Comparison of ENCODE assay signal across 18 cellular contexts in genomic region chr9:114196924-114197570, GRCh38. TPM values are rescaled to one million over a fixed set of nuclear protein-coding genes. Genes with fewer than 3 reads are reported as not detected.
DNase-seq lines count a peak whose midpoint lies in the region; ATAC-seq, FAIRE-seq and TF ChIP-seq lines count a peak whose summit lies in the region.
"Had no signal": no experiment of that assay in that cellular context is flagged by ENCODE, and none has a peak within 500 bp of the region (broad histone marks: within the 10 kb centered on the region; RNA-seq: fewer than 3 reads in every experiment).

No MANE protein-coding gene starts in this region.

- DNase-seq in DMS 273 (lab: John Stamatoyannopoulos, UW; ENCODE audit: unreplicated experiment) (peak; percentile 42), DMS 273 treated with DMSO at 0.1 percent for 48 hours (lab: John Stamatoyannopoulos, UW) (no peak), NCI-H82 treated with DMSO at 0.1 percent for 48 hours (lab: John Stamatoyannopoulos, UW; ENCODE audit: unreplicated experiment) (peak; percentile 50), left kidney (ENCODE audit: low read depth, low spot score) (peak; percentile 47), upper lobe of right lung (no peak), H54 (ENCODE audit: insufficient read length, low spot score) (no peak), breast epithelium (ENCODE audit: low spot score in 2 of 2) (no peak)
- DNase-seq: BE2C; CD8-positive, alpha-beta T cell; NCI-H1930; NCI-H2171; NCI-H446 treated with DMSO at 0.1 percent for 48 hours; NCI-H774; Peyer's patch had no signal

- H3K4me1 ChIP-seq in upper lobe of right lung: no peaks in the 10 kb centered on the region
- no peaks in the 10 kb centered on the region for H3K4me1 ChIP-seq in breast epithelium
- H3K4me1 ChIP-seq: BE2C, HAP-1, Peyer's patch had no signal

- H3K36me3 ChIP-seq in upper lobe of right lung: no peaks in the 10 kb centered on the region
- H3K36me3 ChIP-seq in breast epithelium: no peaks in the 10 kb centered on the region
- H3K36me3 ChIP-seq: BE2C, Peyer's patch had no signal

- ATAC-seq in upper lobe of right lung: peak; percentile 19
- no peak for ATAC-seq in GM19328 (IDR thresholded peaks at IDR 0.05; ENCODE audit: unreplicated experiment)
- ATAC-seq: CD8-positive, alpha-beta T cell; Right ventricle myocardium inferior had no signal

- intact Hi-C loops in upper lobe of right lung (cut with DNase I) (no loop called here), breast epithelium (cut with DNase I; ENCODE audit: low total_unique reads) (no loop called here)

- H3K27me3 ChIP-seq in upper lobe of right lung: no peaks in the 10 kb centered on the region
- no peaks in the 10 kb centered on the region for H3K27me3 ChIP-seq in breast epithelium
- H3K27me3 ChIP-seq: BE2C, Peyer's patch had no signal

- TF ChIP-seq CTCF in upper lobe of right lung (IDR thresholded peaks at IDR 0.05) (no peak), breast epithelium (IDR thresholded peaks at IDR 0.05) (no peak)

- H3K4me3 ChIP-seq in upper lobe of right lung (no peak overlapping the region), breast epithelium (no peak overlapping the region)
- H3K4me3 ChIP-seq: HAP-1, Peyer's patch had no signal

- no peak for TF ChIP-seq POLR2A in H54 (IDR thresholded peaks at IDR 0.05; ENCODE audit: low read depth, low read length)
- no peak for TF ChIP-seq POLR2A in breast epithelium (IDR thresholded peaks at IDR 0.05)

- H3K27ac ChIP-seq in upper lobe of right lung (no peak overlapping the region), breast epithelium (no peak overlapping the region)
- H3K27ac ChIP-seq: 22Rv1, Peyer's patch had no signal

- no peak for FAIRE-seq in H54 (lab: Jason Lieb, UNC)

- no peaks in the 10 kb centered on the region for H3K9me3 ChIP-seq in upper lobe of right lung
- H3K9me3 ChIP-seq in breast epithelium: no peaks in the 10 kb centered on the region
- H3K9me3 ChIP-seq: BE2C, HAP-1, Peyer's patch had no signal

RNA-seq across cellular contexts. Expression of gene COL27A1, which starts 41.7 kb away (rescaled TPM):
- total RNA-seq in upper lobe of right lung: 13.7 TPM
- total RNA-seq in breast epithelium: 10 to 100 TPM in 1 of 3 donors, 1 to 10 TPM in 2; 3.5 to 22.0 (median 6.7) TPM

Comparison
In these comparisons a context has a peak if more than half of its experiments do, and no peak if none do; other contexts are left out.
1. DNase-seq: peak in DMS 273 (single experiment), NCI-H82 treated with DMSO at 0.1 percent for 48 hours (single experiment) and left kidney (single experiment); none in DMS 273 treated with DMSO at 0.1 percent for 48 hours (single experiment), upper lobe of right lung (single experiment), H54 (single experiment) and breast epithelium (0 of 2).